ENCODE assay signal across 16 cellular contexts in the genomic region with DNA sequence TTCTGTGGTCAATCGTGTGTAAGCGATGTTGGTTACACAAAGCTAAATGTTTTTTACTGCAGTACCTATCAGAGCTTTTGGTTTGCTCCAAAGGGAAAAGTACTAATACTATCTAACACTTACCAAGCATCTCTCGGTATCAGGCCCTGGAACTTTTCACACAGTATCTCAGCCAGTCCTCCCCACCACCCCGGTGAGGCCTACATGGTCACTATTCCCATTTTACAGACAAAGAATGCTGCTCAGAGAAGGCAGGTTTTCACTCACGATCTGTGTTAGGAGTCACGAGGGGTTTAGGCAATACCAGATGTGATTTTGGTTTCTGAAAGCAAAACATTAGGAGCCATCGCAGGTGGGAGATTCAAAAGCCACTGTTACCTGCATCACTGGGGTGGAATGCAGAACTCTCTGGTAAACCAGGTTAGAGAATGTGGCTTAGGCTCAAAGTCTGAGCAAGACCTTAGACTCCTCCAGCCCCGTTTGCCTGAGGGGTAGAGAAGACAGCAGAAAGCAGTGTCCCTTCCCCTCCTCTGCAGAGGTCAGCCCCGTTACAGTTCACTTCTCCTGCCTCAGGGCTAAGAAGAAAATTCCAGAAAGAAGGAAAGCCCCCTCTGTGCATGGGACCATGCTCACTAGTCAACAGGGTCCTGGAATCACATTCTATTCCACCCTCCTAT.
"Had no signal": no experiment of that assay in that cellular context is flagged by ENCODE, and none has a peak within 500 bp of the region (broad histone marks: within the 10 kb centered on the region; RNA-seq: fewer than 3 reads in every experiment).

No MANE protein-coding gene starts in this region.

- H3K27ac Mint-ChIP-seq: dendritic cell treated with granulocyte-macrophage colony-stimulating factor and Interleukin-4, amounts not matched to agents 40 ng/mL and 50 ng/mL, for 4 days; effector memory CD8-positive, alpha-beta T cell; naive thymus-derived CD4-positive, alpha-beta T cell; nephron progenitor cell had no signal

- H3K9me3 Mint-ChIP-seq: dendritic cell treated with granulocyte-macrophage colony-stimulating factor and Interleukin-4, amounts not matched to agents 40 ng/mL and 50 ng/mL, for 4 days; effector memory CD8-positive, alpha-beta T cell had no signal

- H3K36me3 ChIP-seq: neutrophil, right atrium auricular region had no signal

- H3K4me2 ChIP-seq: hepatocyte, smooth muscle cell had no signal

- H3K27ac ChIP-seq: epithelial cell of prostate, hepatocyte, neutrophil, right atrium auricular region had no signal

- H2AFZ ChIP-seq: hepatocyte had no signal

- H3K27me3 Mint-ChIP-seq: dendritic cell treated with granulocyte-macrophage colony-stimulating factor and Interleukin-4, amounts not matched to agents 40 ng/mL and 50 ng/mL, for 4 days; effector memory CD8-positive, alpha-beta T cell; naive thymus-derived CD4-positive, alpha-beta T cell had no signal

- H3K9me3 ChIP-seq: neutrophil, right atrium auricular region had no signal

- H3K79me2 ChIP-seq: hepatocyte had no signal

- DNase-seq: effector memory CD8-positive, alpha-beta T cell; foreskin melanocyte; left colon; left ventricle myocardium superior; nephron progenitor cell; posterior cingulate gyrus; stimulated activated CD4-positive, alpha-beta T cell treated with anti-CD3 and anti-CD28 coated beads, Interleukin-2, amount 100 ng/mL, for 48 hours; stimulated activated naive CD4-positive, alpha-beta T cell treated with Interleukin-2 at 50 U/mL for 16 hours had no signal

- H3K4me3 Mint-ChIP-seq: dendritic cell treated with granulocyte-macrophage colony-stimulating factor and Interleukin-4, amounts not matched to agents 40 ng/mL and 50 ng/mL, for 4 days; effector memory CD8-positive, alpha-beta T cell; naive thymus-derived CD4-positive, alpha-beta T cell; nephron progenitor cell had no signal

- H3K4me3 ChIP-seq: hepatocyte, lung, right atrium auricular region, smooth muscle cell had no signal

- H3K27me3 ChIP-seq: hepatocyte, neutrophil, right atrium auricular region had no signal

- ATAC-seq: effector memory CD8-positive, alpha-beta T cell; left colon; left ventricle myocardium superior; naive thymus-derived CD4-positive, alpha-beta T cell had no signal
